ENCODE assay signal across 25 cellular contexts in genomic region chr2:195737531-195738162, GRCh38.
DNase-seq lines count a peak whose midpoint lies in the region; ATAC-seq, FAIRE-seq and TF ChIP-seq lines count a peak whose summit lies in the region.
"Had no signal": no experiment of that assay in that cellular context is flagged by ENCODE, and none has a peak within 500 bp of the region (broad histone marks: within the 10 kb centered on the region; RNA-seq: fewer than 3 reads in every experiment).

No MANE protein-coding gene starts in this region.

- no peak for TF ChIP-seq RAD21 in IMR-90 (IDR thresholded peaks at IDR 0.05; ENCODE audit: low read length)

- peak; percentile 56 for DNase-seq in IMR-90
- peak; percentile 20 for DNase-seq in brain pericyte (ENCODE audit: low read depth, low spot score)
- DNase-seq in fibroblast of peridontal ligament (ENCODE audit: extremely low read depth) = peak; percentile 9
- DNase-seq in skeletal muscle cell (ENCODE audit: low read depth) = peak; percentile 17
- DNase-seq in stomach = no peak
- no peak for DNase-seq in NCI-H1417 treated with DMSO at 0.1 percent for 48 hours (lab: John Stamatoyannopoulos, UW)
- DNase-seq in stimulated activated naive CD8-positive, alpha-beta T cell treated with anti-CD3 and anti-CD28 coated beads, Interleukin-15, Interleukin-2, amounts not matched to agents 100 U/mL and 50 U/mL, for 24 hours = no peak
- no peak for DNase-seq in kidney
- DNase-seq: activated CD4-positive, alpha-beta memory T cell treated with anti-CD3 and anti-CD28 coated beads, Interleukin-2, amount 10 ng/mL, durations not matched to agents 7 days and 5 days; activated CD8-positive, alpha-beta memory T cell treated with anti-CD3 and anti-CD28 coated beads, Interleukin-2, amount 50 U/mL, for 48 hours; DND-41; foreskin keratinocyte; NCI-H1092 treated with DMSO at 0.1 percent for 48 hours; NCI-H82; right lobe of liver; stimulated activated CD4-positive, alpha-beta T cell treated with anti-CD3 and anti-CD28 coated beads, Interleukin-4, amount 100 ng/mL, for 4 hours; T-helper 1 cell; testis; uterus had no signal

- 100% methylated on average over 1 of the region's 4 CpGs; no CpG with 5 or more reads in 1 of the 2 experiments for WGBS in IMR-90 (ENCODE audit: extremely low coverage in 2 of 2, insufficient read length in 1 of 2), 2 experiments
- WGBS in stomach, 5 donors = 62 to 77% (median 66%) methylated on average over 4 of the region's 4 CpGs

- CTCF ChIA-PET in IMR-90 (lab: Yijun Ruan, JAX) = no interaction called here

- TF ChIP-seq POLR2A in IMR-90 (IDR thresholded peaks at IDR 0.05; ENCODE audit: low read depth, low read length) = no peak
- TF ChIP-seq POLR2A in stomach (IDR thresholded peaks at IDR 0.05) = no peak

- H3K4ac ChIP-seq in IMR-90 (ENCODE audit: low read depth, low read length) = no peak overlapping the region

- H2BK15ac ChIP-seq in IMR-90 (ENCODE audit: low read depth, low read length) = no peak overlapping the region

- intact Hi-C loops in IMR-90 (cut with micrococcal nuclease) = no loop called here
- intact Hi-C loops in stomach (cut with DNase I; ENCODE audit: low total_unique reads) = no loop called here
- intact Hi-C loops in kidney (cut with DNase I) = no loop called here

- no peak overlapping the region for H2AK5ac ChIP-seq in IMR-90 (ENCODE audit: low read depth, low read length)

- dilution Hi-C loops in IMR-90 (cut with HindIII; ENCODE audit: low sequenced_read_pairs, unreplicated experiment) = no loop called here

- H4K8ac ChIP-seq in IMR-90 (ENCODE audit: low read depth in 2 of 2, low read length in 2 of 2) = no peak overlapping the region

- H3K36me3 ChIP-seq in IMR-90 (ENCODE audit: control insufficient read depth, insufficient read depth, low read length) (peaks cover 7% of the 10 kb centered on the region), stomach (peaks cover 0 to 19% (median 7%) of the 10 kb centered on the region in 4 donors), kidney (ENCODE audit: control insufficient read depth in 1 of 2, insufficient read depth in 2 of 2, low read length in 2 of 2) (peaks cover 0 to 3% of the 10 kb centered on the region in 2 donors)
- H3K36me3 ChIP-seq: right lobe of liver, SJSA1, uterus had no signal

- ATAC-seq in IMR-90 (ENCODE audit: low read depth) = peak; percentile 53; the same call in 1 of the 2 replicates
- ATAC-seq in stimulated activated naive CD8-positive, alpha-beta T cell treated with anti-CD3 and anti-CD28 coated beads, Interleukin-15, Interleukin-2, amounts not matched to agents 100 U/mL and 50 U/mL, for 24 hours = no peak
- ATAC-seq: activated CD4-positive, CD25-positive, alpha-beta regulatory T cell treated with anti-CD3 and anti-CD28 coated beads, Interleukin-2, amount 50 U/mL, for 24 hours; activated T-helper 17 cell treated with anti-CD3 and anti-CD28 coated beads, Interleukin-2, amount 50 U/mL, for 72 hours; foreskin keratinocyte; GM23338; right lobe of liver; stimulated activated memory B cell treated with anti-CD40 and anti-IgM and Interleukin-4, amounts not matched to agents 10 μg/mL and 1 μg/mL and 100 μg/mL, for 72 hours had no signal

- peak overlapping the region; percentile 65; the same call in 1 of the 2 replicates for H2BK20ac ChIP-seq in IMR-90 (ENCODE audit: low read depth, low read length)

- H3K4me1 ChIP-seq in IMR-90 (ENCODE audit: control insufficient read depth, insufficient read depth, low read length) (peaks cover 3% of the 10 kb centered on the region), stomach (no peaks in the 10 kb centered on the region), kidney (ENCODE audit: control insufficient read depth in 1 of 2, insufficient read depth in 1 of 2, low read depth in 1 of 2, low read length in 2 of 2) (no peaks in the 10 kb centered on the region)
- H3K4me1 ChIP-seq: foreskin keratinocyte, right lobe of liver, SJSA1, testis, uterus had no signal

- no peaks in the 10 kb centered on the region for H3K27me3 ChIP-seq in IMR-90 (ENCODE audit: control insufficient read depth, insufficient read depth, low read length)
- H3K27me3 ChIP-seq in stomach = no peaks in the 10 kb centered on the region
- H3K27me3 ChIP-seq: foreskin keratinocyte, right lobe of liver, SJSA1, testis, uterus had no signal

- H2AFZ ChIP-seq in IMR-90 (replicated peaks; ENCODE audit: low read length, poor library complexity) = no peak overlapping the region
- H2AFZ ChIP-seq: GM23338 had no signal

- no peak overlapping the region for H2AK9ac ChIP-seq in IMR-90 (replicated peaks; ENCODE audit: low read depth, low read length, poor library complexity)

- H4K5ac ChIP-seq in IMR-90 (ENCODE audit: low read depth, low read length) = peak overlapping the region; percentile 6; the same call in 1 of the 2 replicates

- H4K20me1 ChIP-seq in IMR-90 (ENCODE audit: insufficient read depth, low read length) = no peaks in the 10 kb centered on the region

- H3K56ac ChIP-seq in IMR-90 (ENCODE audit: extremely low read depth, insufficient read depth, low read length) = no peak overlapping the region

- H3K9me3 ChIP-seq in IMR-90 (ENCODE audit: control insufficient read depth, insufficient read depth, low read length) = no peaks in the 10 kb centered on the region
- no peaks in the 10 kb centered on the region for H3K9me3 ChIP-seq in stomach
- H3K9me3 ChIP-seq in kidney (ENCODE audit: control insufficient read depth in 1 of 2, low read length in 2 of 2) = no peaks in the 10 kb centered on the region
- H3K9me3 ChIP-seq: right lobe of liver, SJSA1, testis, uterus had no signal

- peak overlapping the region; percentile 30 for H3K18ac ChIP-seq in IMR-90 (ENCODE audit: low read depth, low read length)

- no peak overlapping the region for H3K9ac ChIP-seq in IMR-90 (ENCODE audit: low read depth, low read length)
- no peak overlapping the region for H3K9ac ChIP-seq in kidney (ENCODE audit: low read length in 2 of 2)

- BruUV-seq in IMR-90 (replicated peaks; lab: Mats Ljungman, UMichigan) = no TSS peak

- no peak for TF ChIP-seq CTCF in IMR-90 (conservative IDR thresholded peaks at IDR 0.05; ENCODE audit: low read depth, low read length)
- no peak for TF ChIP-seq CTCF in stomach (IDR thresholded peaks at IDR 0.05)
- TF ChIP-seq CTCF in kidney (IDR thresholded peaks at IDR 0.05; ENCODE audit: borderline replicate concordance, extremely low read depth, insufficient read depth) = no peak

- POLR2A ChIA-PET in IMR-90 (lab: Charles Lee; ENCODE audit: unreplicated experiment) = no interaction called here

- H3K14ac ChIP-seq in IMR-90 (replicated peaks; ENCODE audit: low read depth, low read length) = 0 out of 2 replicates have a peak overlapping the region, but pooled peaks have one; percentile 24

- H3K79me1 ChIP-seq in IMR-90 (ENCODE audit: low read depth in 1 of 2, low read length in 2 of 2) = peaks cover 3 to 8% of the 10 kb centered on the region in 2 experiments; a peak in 2 of 4 replicates

- in situ Hi-C loops in IMR-90 (cut with MboI; ENCODE audit: low sequenced_read_pairs) = no loop called here

- H3K9me1 ChIP-seq in IMR-90 (ENCODE audit: insufficient read depth, low read length) = no peaks in the 10 kb centered on the region; the same call in 1 of the 2 replicates

- H3K27ac ChIP-seq in IMR-90 (ENCODE audit: insufficient read depth, low read length) (peak overlapping the region; percentile 94; the same call in 1 of the 2 replicates), stomach (no peak overlapping the region), kidney (ENCODE audit: low read depth in 2 of 2, low read length in 2 of 2) (no peak overlapping the region)
- H3K27ac ChIP-seq: foreskin keratinocyte, right lobe of liver, SJSA1, testis, uterus had no signal

- H3K23ac ChIP-seq in IMR-90 (ENCODE audit: low read depth, low read length) = no peak overlapping the region

- H2BK120ac ChIP-seq in IMR-90 (ENCODE audit: low read depth, low read length) = no peak overlapping the region

- H4K91ac ChIP-seq in IMR-90 (ENCODE audit: insufficient read depth, low read depth, low read length) = no peak overlapping the region

- no peak overlapping the region for H2BK5ac ChIP-seq in IMR-90 (ENCODE audit: low read depth, low read length, poor library complexity, severe bottlenecking)

- FAIRE-seq in kidney (lab: Jason Lieb, UNC) = no peak
- FAIRE-seq: GM12892 had no signal

- H3K4me3 ChIP-seq in IMR-90 (ENCODE audit: insufficient read depth, low read depth, low read length) (no peak overlapping the region), skeletal muscle cell (ENCODE audit: low read depth, low read length) (no peak overlapping the region), stomach (no peak overlapping the region), kidney (ENCODE audit: low read length in 2 of 2) (no peak overlapping the region)
- H3K4me3 ChIP-seq: GM23338, right lobe of liver, SJSA1, testis, uterus had no signal

- no peak overlapping the region for H3K4me2 ChIP-seq in IMR-90 (ENCODE audit: low read depth, low read length)
- H3K4me2 ChIP-seq: GM23338 had no signal

- no peak for TF ChIP-seq EP300 in stomach (IDR thresholded peaks at IDR 0.05)

TF ChIP-seq in IMR-90, 13 proteins besides CTCF, POLR2A, EP300 and RAD21:
- TF ChIP-seq CEBPB (IDR thresholded peaks at IDR 0.05; ENCODE audit: low read depth, low read length) (no peak), RFX5 (IDR thresholded peaks at IDR 0.05; ENCODE audit: low read depth, low read length) (no peak), CHD1 (IDR thresholded peaks at IDR 0.05; ENCODE audit: low read depth, low read length) (no peak)

Comparison
In these comparisons a context has a peak if more than half of its experiments do, and no peak if none do; other contexts are left out.
1. DNase-seq: peak in IMR-90 (single experiment), brain pericyte (single experiment), fibroblast of peridontal ligament (single experiment) and skeletal muscle cell (single experiment); none in stomach (single experiment), NCI-H1417 treated with DMSO at 0.1 percent for 48 hours (single experiment), stimulated activated naive CD8-positive, alpha-beta T cell treated with anti-CD3 and anti-CD28 coated beads, Interleukin-15, Interleukin-2, amounts not matched to agents 100 U/mL and 50 U/mL, for 24 hours (single experiment) and kidney (single experiment).